ENCODE assay signal across 8 cellular contexts in the genomic region with DNA sequence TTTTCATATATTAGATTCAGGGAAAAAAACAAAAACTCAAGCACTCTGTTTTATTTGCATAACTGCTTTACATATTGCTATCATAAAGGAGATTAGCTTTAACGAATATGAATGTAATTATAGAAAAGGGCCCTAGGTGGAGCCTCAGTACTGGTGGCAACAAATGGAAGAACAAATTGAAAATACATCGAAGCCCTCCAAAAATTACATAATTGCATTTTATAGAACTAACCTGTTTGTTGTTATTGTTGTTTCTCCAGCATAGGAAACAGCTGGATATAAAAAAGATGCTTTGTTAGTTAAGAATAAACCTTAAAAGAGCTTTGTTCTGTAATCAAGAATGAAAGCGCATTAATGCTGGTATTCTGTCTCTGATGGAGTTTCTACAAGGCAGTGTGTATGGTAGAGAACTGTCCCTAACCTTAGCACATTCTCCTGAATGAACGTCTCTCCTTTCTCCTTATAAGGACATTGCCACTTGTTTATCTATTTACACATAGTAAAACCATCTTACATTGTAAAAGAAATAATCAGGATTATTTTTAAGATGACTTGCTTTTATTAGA. TPM values are rescaled to one million over a fixed set of nuclear protein-coding genes. Genes with fewer than 3 reads are reported as not detected.
A peak's percentile ranks its signal among the peaks of the same experiment; 100 is the strongest.
DNase-seq lines count a peak whose midpoint lies in the region; ATAC-seq, FAIRE-seq and TF ChIP-seq lines count a peak whose summit lies in the region.

No MANE protein-coding gene starts in this region.

- H3K4me3 Mint-ChIP-seq in nephron, result peak overlapping the region in 2 of 3 experiments; percentile 14 to 15
- no peak overlapping the region for H3K4me3 Mint-ChIP-seq in activated CD4-positive, alpha-beta memory T cell treated with anti-CD3 and anti-CD28 coated beads, Interleukin-2, amount 10 ng/mL, durations not matched to agents 7 days and 5 days

- H3K36me3 Mint-ChIP-seq in nephron (ENCODE audit: low read depth), result no peaks in the 10 kb centered on the region
- H3K36me3 Mint-ChIP-seq in activated CD4-positive, alpha-beta memory T cell treated with anti-CD3 and anti-CD28 coated beads, Interleukin-2, amount 10 ng/mL, durations not matched to agents 7 days and 5 days (ENCODE audit: low read depth), result no peaks in the 10 kb centered on the region

- no peaks in the 10 kb centered on the region for H4K20me1 ChIP-seq in DOHH2 (ENCODE audit: control insufficient read depth, insufficient read depth, low read depth, low read length)
- H4K20me1 ChIP-seq in endothelial cell of umbilical vein (replicated peaks; ENCODE audit: control insufficient read depth, extremely low read depth, insufficient read depth, low read length), result no peaks in the 10 kb centered on the region

- intact Hi-C loops in Panc1 (cut with micrococcal nuclease; ENCODE audit: unreplicated experiment) (loop anchor here (2.0 to 10.0 kb wide), 4 partner anchors 102 to 294 kb away; no protein-coding TSS in a partner anchor), endothelial cell of umbilical vein (cut with micrococcal nuclease) (loop anchor here (1.0 to 5.0 kb wide), 7 partner anchors 26 to 297 kb away; partner anchors contain the start of gene SH3BGRL2)

- H3K4me1 Mint-ChIP-seq in nephron, result peaks cover 13% of the 10 kb centered on the region
- no peaks in the 10 kb centered on the region for H3K4me1 Mint-ChIP-seq in activated CD4-positive, alpha-beta memory T cell treated with anti-CD3 and anti-CD28 coated beads, Interleukin-2, amount 10 ng/mL, durations not matched to agents 7 days and 5 days

- H3K79me2 ChIP-seq in DOHH2 (ENCODE audit: control insufficient read depth, low read length), result no peaks in the 10 kb centered on the region
- no peaks in the 10 kb centered on the region for H3K79me2 ChIP-seq in endothelial cell of umbilical vein (ENCODE audit: control insufficient read depth, insufficient read depth, low read length)

- DNase-seq in HuH-7 (ENCODE audit: low spot score) (peak; percentile 12), Panc1 (ENCODE audit: low read depth, low spot score) (no peak), endothelial cell of umbilical vein (ENCODE audit: low read depth, low spot score) (peak; percentile 74), T-helper 9 cell (no peak)
- no peak for DNase-seq in activated CD4-positive, alpha-beta memory T cell treated with anti-CD3 and anti-CD28 coated beads, Interleukin-2, amount 10 ng/mL, durations not matched to agents 7 days and 5 days

- H3K4me3 ChIP-seq in DOHH2 (ENCODE audit: low read length), result no peak overlapping the region
- H3K4me3 ChIP-seq in Panc1 (ENCODE audit: low read depth in 2 of 2, low read length in 2 of 2), result peak overlapping the region; percentile 1 to 18; a peak in 2 of 4 replicates
- peak overlapping the region in 1 of 3 experiments; percentile 19 for H3K4me3 ChIP-seq in endothelial cell of umbilical vein (replicated peaks in 1 of 3; ENCODE audit: insufficient read depth in 1 of 3, low read depth in 1 of 3, low read length in 3 of 3)

- no peak overlapping the region for H3K4me2 ChIP-seq in DOHH2 (ENCODE audit: low read length)
- H3K4me2 ChIP-seq in endothelial cell of umbilical vein (ENCODE audit: insufficient read depth, low read length), result peak overlapping the region; percentile 57

- peak; percentile 53 for TF ChIP-seq CTCF in DOHH2 (IDR thresholded peaks at IDR 0.05; ENCODE audit: low read depth, low read length, poor library complexity, severe bottlenecking)
- peak; percentile 80 for TF ChIP-seq CTCF in Panc1 (IDR thresholded peaks at IDR 0.05)
- TF ChIP-seq CTCF in endothelial cell of umbilical vein (IDR thresholded peaks at IDR 0.05; ENCODE audit: extremely low read depth in 1 of 2, insufficient read depth in 1 of 2, low read depth in 1 of 2, low read length in 2 of 2), result peak; percentile 41 to 48
- peak; percentile 57 to 84 (median 73) for TF ChIP-seq CTCF in nephron (IDR thresholded peaks at IDR 0.05; ENCODE audit: unreplicated experiment in 3 of 3)

- H3K9me1 ChIP-seq in endothelial cell of umbilical vein (replicated peaks; ENCODE audit: control insufficient read depth, extremely low read depth, insufficient read depth, low read length), result no peaks in the 10 kb centered on the region

- peak; percentile 79 for FAIRE-seq in endothelial cell of umbilical vein (lab: Jason Lieb, UNC)

- CTCF ChIA-PET in Panc1 (lab: Charles Lee), result interaction anchor here (0.8 to 1.9 kb wide), 4 partner anchors 16 to 297 kb away, joined by 3 to 11 read pairs (median 5); no protein-coding TSS in a partner anchor
- CTCF ChIA-PET in endothelial cell of umbilical vein (lab: Charles Lee), result interaction anchor here (0.6 to 5.4 kb wide), 41 partner anchors 9 to 495 kb away, joined by 3 to 103 read pairs (median 4); partner anchors contain the start of genes LCA5, PHIP and SH3BGRL2
- CTCF ChIA-PET in activated CD4-positive, alpha-beta memory T cell treated with anti-CD3 and anti-CD28 coated beads, Interleukin-2, amount 10 ng/mL, durations not matched to agents 7 days and 5 days (lab: Charles Lee), result interaction anchor here (0.6 to 2.0 kb wide), 8 partner anchors 30 to 359 kb away, joined by 3 to 11 read pairs (median 4); no protein-coding TSS in a partner anchor

- no peaks in the 10 kb centered on the region for H3K36me3 ChIP-seq in DOHH2 (ENCODE audit: control insufficient read depth, low read length)
- no peaks in the 10 kb centered on the region for H3K36me3 ChIP-seq in Panc1 (ENCODE audit: control insufficient read depth, insufficient read depth, low read length)
- no peaks in the 10 kb centered on the region for H3K36me3 ChIP-seq in endothelial cell of umbilical vein (ENCODE audit: control insufficient read depth in 2 of 2, extremely low read depth in 1 of 2, insufficient read depth in 2 of 2, low read length in 2 of 2)

- ATAC-seq in GM21447 (IDR thresholded peaks at IDR 0.05; ENCODE audit: unreplicated experiment) (peak; percentile 92), Panc1 (peak; percentile 91)

- H2AFZ ChIP-seq in endothelial cell of umbilical vein (ENCODE audit: low read depth, low read length), result no peak overlapping the region

- H3K27me3 Mint-ChIP-seq in nephron (ENCODE audit: low read depth), result no peaks in the 10 kb centered on the region
- no peaks in the 10 kb centered on the region for H3K27me3 Mint-ChIP-seq in activated CD4-positive, alpha-beta memory T cell treated with anti-CD3 and anti-CD28 coated beads, Interleukin-2, amount 10 ng/mL, durations not matched to agents 7 days and 5 days

- BruUV-seq in Panc1 (replicated peaks; lab: Mats Ljungman, UMichigan), result no TSS peak
- no TSS peak for BruUV-seq in endothelial cell of umbilical vein (replicated peaks; lab: Mats Ljungman, UMichigan)

- H3K27ac ChIP-seq in DOHH2 (ENCODE audit: low read depth, low read length) (no peak overlapping the region), Panc1 (ENCODE audit: low read length) (peak overlapping the region; percentile 84), endothelial cell of umbilical vein (ENCODE audit: insufficient read depth, low read depth, low read length) (peak overlapping the region; percentile 51)

- H3K4me1 ChIP-seq in DOHH2 (ENCODE audit: control insufficient read depth, low read length) (no peaks in the 10 kb centered on the region), Panc1 (ENCODE audit: control insufficient read depth, insufficient read depth, low read length) (peaks cover 17% of the 10 kb centered on the region), endothelial cell of umbilical vein (ENCODE audit: control insufficient read depth, extremely low read depth, insufficient read depth, low read length) (peaks cover 25% of the 10 kb centered on the region)

- TF ChIP-seq POLR2A in endothelial cell of umbilical vein (IDR thresholded peaks at IDR 0.05; ENCODE audit: low read depth, low read length), result no peak

- dilution Hi-C loops in endothelial cell of umbilical vein (cut with MboI; ENCODE audit: extremely low pct_ligation_motif_present, low sequenced_read_pairs), result no loop called here

- no peaks in the 10 kb centered on the region for H3F3A ChIP-seq in DOHH2 (ENCODE audit: control insufficient read depth, insufficient read depth)

- in situ Hi-C loops in Panc1 (cut with HindIII; ENCODE audit: low pct_unique_long_range_greater_than_20kb, low sequenced_read_pairs), result no loop called here

- peak overlapping the region; percentile 23 for H3K9ac ChIP-seq in endothelial cell of umbilical vein (replicated peaks; ENCODE audit: extremely low read depth, insufficient read depth, low read length)

- peak overlapping the region; percentile 51 to 92 (median 88) for H3K27ac Mint-ChIP-seq in nephron
- H3K27ac Mint-ChIP-seq in activated CD4-positive, alpha-beta memory T cell treated with anti-CD3 and anti-CD28 coated beads, Interleukin-2, amount 10 ng/mL, durations not matched to agents 7 days and 5 days, result no peak overlapping the region

- no peaks in the 10 kb centered on the region for H3K9me2 ChIP-seq in DOHH2 (replicated peaks; ENCODE audit: control insufficient read depth, low read length)

- no peaks in the 10 kb centered on the region for H3K9me3 Mint-ChIP-seq in nephron
- no peaks in the 10 kb centered on the region for H3K9me3 Mint-ChIP-seq in activated CD4-positive, alpha-beta memory T cell treated with anti-CD3 and anti-CD28 coated beads, Interleukin-2, amount 10 ng/mL, durations not matched to agents 7 days and 5 days

- POLR2A ChIA-PET in Panc1 (lab: Charles Lee), result no interaction called here
- POLR2A ChIA-PET in endothelial cell of umbilical vein (lab: Charles Lee), result interaction anchor here (1.1 kb wide), 1 partner anchor 141 kb away, joined by 4 read pairs; no protein-coding TSS in a partner anchor
- POLR2A ChIA-PET in activated CD4-positive, alpha-beta memory T cell treated with anti-CD3 and anti-CD28 coated beads, Interleukin-2, amount 10 ng/mL, durations not matched to agents 7 days and 5 days (lab: Charles Lee), result no interaction called here

- H3K27me3 ChIP-seq in DOHH2 (ENCODE audit: control insufficient read depth, low read length), result 0 out of 2 replicates have a peak, but pooled peaks cover 4% of the 10 kb centered on the region
- no peaks in the 10 kb centered on the region for H3K27me3 ChIP-seq in Panc1 (ENCODE audit: control insufficient read depth, insufficient read depth, low read length)
- H3K27me3 ChIP-seq in endothelial cell of umbilical vein (ENCODE audit: control insufficient read depth in 2 of 2, insufficient read depth in 2 of 2, low read length in 2 of 2), result no peaks in the 10 kb centered on the region

- H3K9me3 ChIP-seq in DOHH2 (ENCODE audit: control insufficient read depth, insufficient read depth, low read length) (no peaks in the 10 kb centered on the region), Panc1 (ENCODE audit: control insufficient read depth, insufficient read depth, low read depth, low read length) (no peaks in the 10 kb centered on the region), endothelial cell of umbilical vein (replicated peaks; ENCODE audit: control insufficient read depth, insufficient read depth, low read length) (no peaks in the 10 kb centered on the region)

RNA-seq across cellular contexts. Expression of gene LCA5, which starts 33.7 kb away (rescaled TPM):
- total RNA-seq in Panc1 (2021; ENCODE audit: unreplicated experiment) (7.0 TPM), endothelial cell of umbilical vein (4.2 and 4.9 TPM in 2 replicates)
- 3.0 TPM for polyA plus RNA-seq in Panc1 (2012; ENCODE audit: insufficient read length)
- 0.43 and 0.57 TPM in 2 replicates for polyA plus RNA-seq in endothelial cell of umbilical vein
- 0.99 and 1.1 TPM in 2 replicates for polyA plus RNA-seq in endothelial cell of umbilical vein (2011; cell fraction: cytosol; rRNA removed)
- 1.6 and 1.8 TPM in 2 replicates for polyA plus RNA-seq in endothelial cell of umbilical vein (2011; cell fraction: nucleus; rRNA removed)
- 2.4 and 3.2 TPM in 2 replicates for polyA plus RNA-seq in endothelial cell of umbilical vein (2012)
- polyA minus RNA-seq in endothelial cell of umbilical vein, result 0.92 and 1.2 TPM in 2 replicates
- 0.51 TPM for polyA minus RNA-seq in endothelial cell of umbilical vein (2011; cell fraction: cytosol; rRNA and poly(A)+ RNA removed)
- polyA minus RNA-seq in endothelial cell of umbilical vein (2011; cell fraction: nucleus; rRNA and poly(A)+ RNA removed), result 2.2 and 3.8 TPM in 2 replicates
- total RNA-seq in activated CD4-positive, alpha-beta memory T cell treated with anti-CD3 and anti-CD28 coated beads, Interleukin-2, amount 10 ng/mL, durations not matched to agents 7 days and 5 days, result under 1 TPM; 0.10 to 0.15 TPM

Comparison
In these comparisons a context has a peak if more than half of its experiments do, and no peak if none do; other contexts are left out.
1. DNase-seq: peak in HuH-7 (single experiment) and endothelial cell of umbilical vein (single experiment); none in Panc1 (single experiment), T-helper 9 cell (single experiment) and activated CD4-positive, alpha-beta memory T cell treated with anti-CD3 and anti-CD28 coated beads, Interleukin-2, amount 10 ng/mL, durations not matched to agents 7 days and 5 days (single experiment).
2. Peak in every context shown above with its lines, with median percentiles within 50 percentile points of each other: CTCF ChIP-seq.